In the genomic region with DNA sequence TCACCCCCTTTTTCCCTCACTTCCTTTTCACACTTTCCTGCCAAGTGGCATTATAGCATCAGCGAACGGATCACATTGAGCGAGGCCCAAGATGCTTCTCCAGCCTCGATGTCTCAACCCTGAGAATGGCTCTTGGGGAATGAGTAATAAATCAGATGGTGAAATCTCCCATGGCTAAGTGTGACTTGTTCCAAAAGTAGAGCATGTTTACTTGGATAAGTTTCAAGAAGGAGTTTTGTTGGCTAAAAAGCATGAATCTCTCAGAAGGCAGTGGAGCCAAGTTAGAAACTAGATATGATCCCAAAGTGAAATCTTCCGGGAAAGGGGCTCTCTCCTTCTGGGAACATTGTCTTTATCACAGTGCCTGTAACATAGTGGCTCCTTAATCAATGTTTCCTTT, we compare ENCODE assay signal across 10 cellular contexts.
DNase-seq lines count a peak whose midpoint lies in the region; ATAC-seq and TF ChIP-seq lines count a peak whose summit lies in the region.
"Had no signal": no experiment of that assay in that cellular context is flagged by ENCODE, and none has a peak within 500 bp of the region (broad histone marks: within the 10 kb centered on the region; RNA-seq: fewer than 3 reads in every experiment).

No MANE protein-coding gene starts in this region.

- no peaks in the 10 kb centered on the region for H3K36me3 Mint-ChIP-seq in Calu3 (ENCODE audit: insufficient read depth, unreplicated experiment)

- DNase-seq in Calu3 (no peak), PC-3 (peak; percentile 82), esophagus squamous epithelium (lab: John Stamatoyannopoulos, UW) (no peak), islet precursor cell (no peak), NCI-H2081 (lab: John Stamatoyannopoulos, UW) (no peak)
- DNase-seq: dorsolateral prefrontal cortex, KG1 had no signal

- H3K36me3 ChIP-seq in PC-3 (ENCODE audit: low read depth, low read length) (no peaks in the 10 kb centered on the region), esophagus squamous epithelium (no peaks in the 10 kb centered on the region), parathyroid adenoma (ENCODE audit: control insufficient read depth, insufficient read depth, low read length) (no peaks in the 10 kb centered on the region)

- H3K4me3 ChIP-seq in PC-3 (ENCODE audit: low read length) (peak overlapping the region; percentile 40; the same call in 1 of the 2 replicates), esophagus squamous epithelium (peak overlapping the region in 1 of 4 donors; percentile 1), parathyroid adenoma (ENCODE audit: low read depth, low read length) (no peak overlapping the region)
- H3K4me3 ChIP-seq: dorsolateral prefrontal cortex had no signal

- H3K4me1 ChIP-seq in PC-3 (ENCODE audit: insufficient read depth, low read length) (peaks cover 30% of the 10 kb centered on the region), esophagus squamous epithelium (peaks cover 9 to 44% (median 27%) of the 10 kb centered on the region in 3 donors), parathyroid adenoma (no peaks in the 10 kb centered on the region)

- H3K27ac Mint-ChIP-seq in Calu3 (ENCODE audit: unreplicated experiment): peak overlapping the region; percentile 79

- no peaks in the 10 kb centered on the region for H3K9me2 ChIP-seq in PC-3 (replicated peaks; ENCODE audit: low read length)

- TF ChIP-seq CTCF in Calu3 (IDR thresholded peaks at IDR 0.05; ENCODE audit: unreplicated experiment) (no peak), PC-3 (conservative IDR thresholded peaks at IDR 0.05; ENCODE audit: low read depth, low read length) (no peak), esophagus squamous epithelium (IDR thresholded peaks at IDR 0.05) (no peak), parathyroid adenoma (IDR thresholded peaks at IDR 0.05) (no peak)

- ATAC-seq in PC-3 (peak; percentile 49), HG02571 (IDR thresholded peaks at IDR 0.05; ENCODE audit: unreplicated experiment) (no peak), GM18505 (IDR thresholded peaks at IDR 0.05; ENCODE audit: unreplicated experiment) (no peak)

- peak overlapping the region; percentile 100 for H3K27ac ChIP-seq in PC-3 (ENCODE audit: low read length)
- peak overlapping the region; percentile 44 to 80 (median 69) for H3K27ac ChIP-seq in esophagus squamous epithelium
- H3K27ac ChIP-seq in parathyroid adenoma: peak overlapping the region; percentile 53

- 26 to 38% methylated on average over 5 of the region's 5 CpGs for WGBS in esophagus squamous epithelium, 2 donors

- intact Hi-C loops in Calu3 (cut with micrococcal nuclease; ENCODE audit: unreplicated experiment): no loop called here
- intact Hi-C loops in PC-3 (cut with micrococcal nuclease): loop anchor here (5.0 to 10.0 kb wide), 2 partner anchors 50 to 317 kb away; partner anchors contain the start of gene CAMK2D
- intact Hi-C loops in esophagus squamous epithelium (cut with DNase I): no loop called here

- CTCF ChIA-PET in Calu3 (lab: Charles Lee) (no interaction called here), PC-3 (lab: Charles Lee) (no interaction called here)

- H3F3A ChIP-seq in PC-3 (ENCODE audit: low read length, unreplicated experiment): peaks cover 5% of the 10 kb centered on the region

- H3K4me2 ChIP-seq in PC-3 (ENCODE audit: low read length) (peak overlapping the region; percentile 80), parathyroid adenoma (ENCODE audit: low read length) (no peak overlapping the region)

- H2AFZ ChIP-seq in PC-3 (ENCODE audit: low read length) (no peak overlapping the region), parathyroid adenoma (no peak overlapping the region)

- H3K27me3 Mint-ChIP-seq in Calu3 (ENCODE audit: unreplicated experiment): no peaks in the 10 kb centered on the region

- POLR2A ChIA-PET in PC-3 (lab: Charles Lee; ENCODE audit: unreplicated experiment): no interaction called here

- no peaks in the 10 kb centered on the region for H4K20me1 ChIP-seq in PC-3 (ENCODE audit: low read length)

- H3K9ac ChIP-seq in PC-3 (ENCODE audit: low read length): peak overlapping the region; percentile 91
- H3K9ac ChIP-seq in parathyroid adenoma: no peak overlapping the region

- H3K9me3 ChIP-seq in PC-3 (ENCODE audit: low read length) (no peaks in the 10 kb centered on the region), esophagus squamous epithelium (no peaks in the 10 kb centered on the region), parathyroid adenoma (ENCODE audit: control insufficient read depth, low read length) (no peaks in the 10 kb centered on the region)

- H3K27me3 ChIP-seq in PC-3 (ENCODE audit: low read length) (no peaks in the 10 kb centered on the region), esophagus squamous epithelium (no peaks in the 10 kb centered on the region), parathyroid adenoma (ENCODE audit: control insufficient read depth, insufficient read depth, low read length) (no peaks in the 10 kb centered on the region)
- H3K27me3 ChIP-seq: dorsolateral prefrontal cortex had no signal

- TF ChIP-seq POLR2A in esophagus squamous epithelium (IDR thresholded peaks at IDR 0.05): no peak
- TF ChIP-seq POLR2A in GM18505 (IDR thresholded peaks at IDR 0.05; ENCODE audit: borderline replicate concordance, extremely low read depth, insufficient read depth, insufficient read length): no peak

- no peaks in the 10 kb centered on the region for H3K9me3 Mint-ChIP-seq in Calu3 (ENCODE audit: low read depth, unreplicated experiment)

- H3K4me1 Mint-ChIP-seq in Calu3 (ENCODE audit: low read depth, unreplicated experiment): peaks cover 24% of the 10 kb centered on the region

- BruUV-seq in Calu3 (replicated peaks; lab: Mats Ljungman, UMichigan): no TSS peak
- no TSS peak for BruUV-seq in PC-3 (replicated peaks; lab: Mats Ljungman, UMichigan)

- H3K79me2 ChIP-seq in PC-3 (ENCODE audit: low read length): no peaks in the 10 kb centered on the region
- no peaks in the 10 kb centered on the region for H3K79me2 ChIP-seq in parathyroid adenoma

- no peak overlapping the region for H3K4me3 Mint-ChIP-seq in Calu3 (ENCODE audit: low read depth, unreplicated experiment)
